17 cellular contexts compared by ENCODE assay signal in the genomic region with DNA sequence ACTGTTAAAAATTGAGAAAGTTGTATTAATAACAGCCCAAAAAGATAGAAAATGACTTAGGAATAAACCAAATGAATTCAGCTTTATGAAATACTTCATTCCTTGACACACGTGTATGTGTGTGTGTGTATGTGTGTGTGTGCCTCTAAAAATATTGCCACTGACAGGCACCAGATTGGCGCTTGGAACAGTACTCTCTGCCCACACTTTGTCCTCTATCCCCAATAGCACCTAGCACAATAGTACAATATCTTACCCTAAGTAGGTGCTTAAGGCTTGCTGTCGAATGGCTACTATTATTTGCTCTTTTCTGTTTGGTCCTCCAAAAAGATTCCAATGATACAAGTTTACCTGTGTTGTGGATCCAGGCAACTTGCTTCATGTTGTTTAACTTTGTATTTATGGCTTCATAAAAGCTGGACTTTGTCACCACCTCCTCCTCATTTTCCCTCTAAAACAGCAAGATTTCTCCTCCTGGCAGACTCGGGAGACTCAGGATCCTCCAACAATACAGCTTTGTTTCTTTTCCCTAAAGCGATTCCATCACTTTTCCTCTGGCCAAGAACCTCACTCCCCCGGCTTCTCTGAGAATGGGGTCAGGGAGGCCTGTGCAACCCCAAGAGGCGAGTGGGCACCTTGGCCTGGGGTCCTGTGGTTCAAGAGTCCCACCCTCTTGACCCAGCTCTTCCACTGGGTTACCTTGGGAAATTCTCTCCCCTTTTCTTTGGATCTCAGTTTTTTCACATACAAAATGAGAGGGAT. TPM values are rescaled to one million over a fixed set of nuclear protein-coding genes. Genes with fewer than 3 reads are reported as not detected.
DNase-seq lines count a peak whose midpoint lies in the region; ATAC-seq, FAIRE-seq and TF ChIP-seq lines count a peak whose summit lies in the region.
"Had no signal": no experiment of that assay in that cellular context is flagged by ENCODE, and none has a peak within 500 bp of the region (broad histone marks: within the 10 kb centered on the region; RNA-seq: fewer than 3 reads in every experiment).

No MANE protein-coding gene starts in this region.

- no peak overlapping the region for H3K18ac ChIP-seq in neuronal stem cell (ENCODE audit: low read length)

- peak overlapping the region; percentile 24 to 55 for H3K27ac ChIP-seq in right atrium auricular region
- H3K27ac ChIP-seq in neuronal stem cell (replicated peaks; ENCODE audit: low read length): peak overlapping the region; percentile 52
- no peak overlapping the region for H3K27ac ChIP-seq in right lobe of liver

- H3K27me3 ChIP-seq in right atrium auricular region: no peaks in the 10 kb centered on the region
- H3K27me3 ChIP-seq in neuronal stem cell (ENCODE audit: control insufficient read depth in 3 of 3, insufficient read depth in 3 of 3, low read depth in 1 of 3, low read length in 3 of 3): peaks cover 0 to 60% (median 0%) of the 10 kb centered on the region in 3 experiments
- H3K27me3 ChIP-seq in right lobe of liver: no peaks in the 10 kb centered on the region
- H3K27me3 ChIP-seq: tibial nerve had no signal

- H2BK12ac ChIP-seq in neuronal stem cell (ENCODE audit: low read length): no peak overlapping the region

- H3K9me3 Mint-ChIP-seq in activated naive CD4-positive, alpha-beta T cell treated with anti-CD3 and anti-CD28 coated beads, Interleukin-2, amount 10 ng/mL, durations not matched to agents 7 days and 5 days: no peaks in the 10 kb centered on the region
- no peaks in the 10 kb centered on the region for H3K9me3 Mint-ChIP-seq in naive thymus-derived CD8-positive, alpha-beta T cell
- H3K9me3 Mint-ChIP-seq: CD14-positive monocyte; effector memory CD8-positive, alpha-beta T cell had no signal

- H3K4me1 Mint-ChIP-seq in activated naive CD4-positive, alpha-beta T cell treated with anti-CD3 and anti-CD28 coated beads, Interleukin-2, amount 10 ng/mL, durations not matched to agents 7 days and 5 days: peaks cover 16% of the 10 kb centered on the region
- peaks cover 19 to 54% (median 24%) of the 10 kb centered on the region in 4 donors for H3K4me1 Mint-ChIP-seq in naive thymus-derived CD8-positive, alpha-beta T cell

- H3K4me3 ChIP-seq in right atrium auricular region (no peak overlapping the region), neuronal stem cell (ENCODE audit: low read length in 2 of 2) (no peak overlapping the region), right lobe of liver (no peak overlapping the region)
- H3K4me3 ChIP-seq: tibial nerve had no signal

- no peak overlapping the region for H2AK5ac ChIP-seq in neuronal stem cell (ENCODE audit: low read depth, low read length)

- no peak overlapping the region for H4K8ac ChIP-seq in neuronal stem cell (ENCODE audit: low read depth, low read length)

- no peak overlapping the region for H4K91ac ChIP-seq in neuronal stem cell (ENCODE audit: low read depth, low read length, poor library complexity)

- no peak for TF ChIP-seq POLR2A in right lobe of liver (IDR thresholded peaks at IDR 0.05)

- POLR2A ChIA-PET in naive thymus-derived CD8-positive, alpha-beta T cell (lab: Charles Lee): interaction anchor here (1.7 kb wide), 1 partner anchor 32 kb away, joined by 3 read pairs; no protein-coding TSS in a partner anchor

- peaks cover 0 to 40% of the 10 kb centered on the region in 2 donors for H3K4me1 ChIP-seq in right atrium auricular region
- peaks cover 12 to 13% of the 10 kb centered on the region in 2 donors for H3K4me1 ChIP-seq in neuronal stem cell (ENCODE audit: control insufficient read depth in 2 of 2, insufficient read depth in 1 of 2, low read depth in 1 of 2, low read length in 2 of 2)
- H3K4me1 ChIP-seq in right lobe of liver: no peaks in the 10 kb centered on the region

- no peak overlapping the region for H2BK5ac ChIP-seq in neuronal stem cell (ENCODE audit: low read length)

- FAIRE-seq in urothelium cell line (lab: Jason Lieb, UNC): peak; percentile 74
- FAIRE-seq: GM19239 had no signal

- no CpG with 5 or more reads among the region's 7 CpGs for WGBS in neuronal stem cell (ENCODE audit: extremely low coverage in 2 of 2, insufficient read length in 2 of 2, insufficient replicate concordance in 1 of 2), 2 donors
- WGBS in right lobe of liver (ENCODE audit: insufficient coverage, low coverage, low lambda C conversion rate, missing lambda C conversion rate): 68% methylated on average over 7 of the region's 7 CpGs

- TF ChIP-seq CTCF in right atrium auricular region (IDR thresholded peaks at IDR 0.05) (no peak), GM20000 (IDR thresholded peaks at IDR 0.05; ENCODE audit: extremely low read depth, missing control alignments) (no peak), right lobe of liver (IDR thresholded peaks at IDR 0.05) (no peak)

- no peaks in the 10 kb centered on the region for H3K79me1 ChIP-seq in neuronal stem cell (ENCODE audit: low read depth, low read length)

- no peak overlapping the region for H3K9ac ChIP-seq in neuronal stem cell (ENCODE audit: low read depth, low read length, poor library complexity)
- H3K9ac ChIP-seq: SK-N-SH had no signal

- no peak overlapping the region for H2BK120ac ChIP-seq in neuronal stem cell (ENCODE audit: low read depth, low read length)

- peak overlapping the region; percentile 30 for H3K27ac Mint-ChIP-seq in activated naive CD4-positive, alpha-beta T cell treated with anti-CD3 and anti-CD28 coated beads, Interleukin-2, amount 10 ng/mL, durations not matched to agents 7 days and 5 days
- H3K27ac Mint-ChIP-seq in naive thymus-derived CD8-positive, alpha-beta T cell: peak overlapping the region in 3 of 10 donors; percentile 9 to 27 (median 10)
- H3K27ac Mint-ChIP-seq: CD14-positive monocyte; effector memory CD8-positive, alpha-beta T cell had no signal

- H3K4me3 Mint-ChIP-seq in activated naive CD4-positive, alpha-beta T cell treated with anti-CD3 and anti-CD28 coated beads, Interleukin-2, amount 10 ng/mL, durations not matched to agents 7 days and 5 days: no peak overlapping the region
- no peak overlapping the region for H3K4me3 Mint-ChIP-seq in naive thymus-derived CD8-positive, alpha-beta T cell
- H3K4me3 Mint-ChIP-seq: CD14-positive monocyte; effector memory CD8-positive, alpha-beta T cell had no signal

- CTCF ChIA-PET in activated naive CD4-positive, alpha-beta T cell treated with anti-CD3 and anti-CD28 coated beads, Interleukin-2, amount 10 ng/mL, durations not matched to agents 7 days and 5 days (lab: Charles Lee): interaction anchor here (0.7 kb wide), 2 partner anchors 69 to 195 kb away, joined by 3 read pairs; no protein-coding TSS in a partner anchor

- H3K27me3 Mint-ChIP-seq in activated naive CD4-positive, alpha-beta T cell treated with anti-CD3 and anti-CD28 coated beads, Interleukin-2, amount 10 ng/mL, durations not matched to agents 7 days and 5 days: peaks cover 9% of the 10 kb centered on the region
- no peaks in the 10 kb centered on the region for H3K27me3 Mint-ChIP-seq in naive thymus-derived CD8-positive, alpha-beta T cell
- H3K27me3 Mint-ChIP-seq: effector memory CD8-positive, alpha-beta T cell had no signal

- no peaks in the 10 kb centered on the region for H3K36me3 Mint-ChIP-seq in activated naive CD4-positive, alpha-beta T cell treated with anti-CD3 and anti-CD28 coated beads, Interleukin-2, amount 10 ng/mL, durations not matched to agents 7 days and 5 days
- no peaks in the 10 kb centered on the region for H3K36me3 Mint-ChIP-seq in naive thymus-derived CD8-positive, alpha-beta T cell
- H3K36me3 Mint-ChIP-seq: CD14-positive monocyte had no signal

- H3K23ac ChIP-seq in neuronal stem cell (ENCODE audit: low read depth, low read length, poor library complexity): no peak overlapping the region

- no peak for ATAC-seq in right lobe of liver
- no peak for ATAC-seq in naive thymus-derived CD8-positive, alpha-beta T cell
- ATAC-seq: effector memory CD8-positive, alpha-beta T cell; left lobe of liver had no signal

- H3K36me3 ChIP-seq in right atrium auricular region (no peaks in the 10 kb centered on the region), neuronal stem cell (replicated peaks in 1 of 2; ENCODE audit: control insufficient read depth in 2 of 2, insufficient read depth in 2 of 2, low read length in 2 of 2) (no peaks in the 10 kb centered on the region), right lobe of liver (no peaks in the 10 kb centered on the region)
- H3K36me3 ChIP-seq: tibial nerve had no signal

- H3K9me3 ChIP-seq in right atrium auricular region (no peaks in the 10 kb centered on the region), neuronal stem cell (replicated peaks in 1 of 2; ENCODE audit: control insufficient read depth in 2 of 2, insufficient read depth in 1 of 2, low read depth in 1 of 2, low read length in 2 of 2) (no peaks in the 10 kb centered on the region), right lobe of liver (no peaks in the 10 kb centered on the region)
- H3K9me3 ChIP-seq: SK-N-SH, tibial nerve had no signal

- H2AFZ ChIP-seq in neuronal stem cell (ENCODE audit: low read length): peak overlapping the region; percentile 12

- H2BK15ac ChIP-seq in neuronal stem cell (ENCODE audit: low read length): no peak overlapping the region

- no peak overlapping the region for H3K14ac ChIP-seq in neuronal stem cell (ENCODE audit: low read length)

- intact Hi-C loops in right lobe of liver (cut with DNase I): no loop called here

- H3K4ac ChIP-seq in neuronal stem cell (ENCODE audit: low read length): no peak overlapping the region

- no peak for DNase-seq in activated naive CD4-positive, alpha-beta T cell treated with anti-CD3 and anti-CD28 coated beads, Interleukin-2, amount 10 ng/mL, durations not matched to agents 7 days and 5 days
- DNase-seq in activated naive CD4-positive, alpha-beta T cell treated with anti-CD3 and anti-CD28 coated beads, Interleukin-2, amount 50 U/mL, for 16 hours: no peak
- DNase-seq in right atrium auricular region (ENCODE audit: low spot score) (no peak), neuronal stem cell (ENCODE audit: low spot score) (no peak), urothelium cell line (ENCODE audit: low spot score) (no peak), GM20000 (ENCODE audit: low spot score) (no peak), right lobe of liver (no peak)
- DNase-seq in naive thymus-derived CD8-positive, alpha-beta T cell: no peak
- DNase-seq: activated CD4-positive, alpha-beta T cell treated with anti-CD3 and anti-CD28 coated beads, Interleukin-2, amount 50 U/mL, for 4 hours; activated T-cell treated with anti-CD3 and anti-CD28 coated beads, Interleukin-2, amount 50 U/mL, for 48 hours; effector memory CD8-positive, alpha-beta T cell; NCI-H2107; SK-N-SH had no signal

- no peak overlapping the region for H3K4me2 ChIP-seq in neuronal stem cell (ENCODE audit: insufficient read depth, low read length, poor library complexity, severe bottlenecking)
- H3K4me2 ChIP-seq: SK-N-SH had no signal

RNA-seq across cellular contexts. Expression of a gene that starts 43.3 kb away (rescaled TPM):
- 10 to 100 TPM; 13.2 to 14.3 TPM for total RNA-seq in right atrium auricular region
- 10.0 TPM for polyA plus RNA-seq in neuronal stem cell (2013, experiment 1 of 2)
- polyA plus RNA-seq in neuronal stem cell (2013, experiment 2 of 2): 10.5 TPM
- 10 to 100 TPM; 11.1 to 14.0 (median 12.0) TPM for total RNA-seq in right lobe of liver
- 10 to 100 TPM; 20.8 to 22.2 TPM for total RNA-seq in naive thymus-derived CD8-positive, alpha-beta T cell
- polyA plus RNA-seq in naive thymus-derived CD8-positive, alpha-beta T cell: 10 to 100 TPM; 12.4 to 28.2 (median 13.7) TPM

Comparison
In these comparisons a context has a peak if more than half of its experiments do, and no peak if none do; other contexts are left out.
1. H3K27ac ChIP-seq: peak in right atrium auricular region (2 of 2) and neuronal stem cell (single experiment); none in right lobe of liver (0 of 3).